ENCODE assay signal across 1 cellular context in the genomic region with DNA sequence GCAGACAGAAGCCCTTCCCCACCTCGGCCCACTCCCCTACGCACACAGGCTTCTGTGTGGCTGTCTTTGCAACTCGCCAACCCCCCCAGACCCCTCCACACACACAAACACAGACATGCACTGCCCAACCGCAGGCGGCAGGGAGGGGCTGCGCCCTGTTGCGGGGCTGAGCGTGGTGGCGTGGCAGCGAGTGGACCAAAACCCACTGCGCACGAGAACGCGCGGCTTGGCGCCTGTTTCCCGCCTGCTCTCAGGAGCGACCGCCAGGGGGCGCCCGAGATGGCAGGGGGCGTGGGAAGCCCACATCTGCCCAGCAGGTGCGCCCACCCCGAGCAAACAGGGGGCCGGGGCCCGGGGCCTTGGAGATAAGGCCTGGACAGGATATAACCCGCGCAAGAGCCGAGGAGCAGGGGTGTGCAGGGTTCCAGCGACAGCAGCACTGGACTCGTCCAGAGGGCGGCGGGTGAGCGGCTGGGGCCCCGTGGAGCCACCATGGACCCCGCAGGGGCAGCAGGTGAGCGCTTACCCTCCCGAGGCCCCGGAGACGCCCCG.
TF ChIP-seq lines count a peak whose summit lies in the region.

A gene with protein sequence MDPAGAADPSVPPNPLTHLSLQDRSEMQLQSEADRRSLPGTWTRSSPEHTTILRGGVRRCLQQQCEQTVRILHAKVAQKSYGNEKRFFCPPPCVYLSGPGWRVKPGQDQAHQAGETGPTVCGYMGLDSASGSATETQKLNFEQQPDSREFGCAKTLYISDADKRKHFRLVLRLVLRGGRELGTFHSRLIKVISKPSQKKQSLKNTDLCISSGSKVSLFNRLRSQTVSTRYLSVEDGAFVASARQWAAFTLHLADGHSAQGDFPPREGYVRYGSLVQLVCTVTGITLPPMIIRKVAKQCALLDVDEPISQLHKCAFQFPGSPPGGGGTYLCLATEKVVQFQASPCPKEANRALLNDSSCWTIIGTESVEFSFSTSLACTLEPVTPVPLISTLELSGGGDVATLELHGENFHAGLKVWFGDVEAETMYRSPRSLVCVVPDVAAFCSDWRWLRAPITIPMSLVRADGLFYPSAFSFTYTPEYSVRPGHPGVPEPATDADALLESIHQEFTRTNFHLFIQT (plus strand): TSS at position 410 of the 552 bp plus-strand sequence. CDS start 83 bp downstream, at position 493.

TF ChIP-seq in HepG2, 621 proteins besides CTCF, POLR2A, EP300 and RAD21 (continued from another document and continues in another):
- TF ChIP-seq, protein P1, sequence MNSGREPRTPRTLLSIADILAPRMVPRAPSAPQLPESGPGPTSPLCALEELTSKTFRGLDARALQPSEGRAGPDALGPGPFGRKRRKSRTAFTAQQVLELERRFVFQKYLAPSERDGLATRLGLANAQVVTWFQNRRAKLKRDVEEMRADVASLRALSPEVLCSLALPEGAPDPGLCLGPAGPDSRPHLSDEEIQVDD (CRISPR knock-in tag; IDR thresholded peaks at IDR 0.05; ENCODE audit: borderline replicate concordance) = no peak
- TF ChIP-seq, protein P2, sequence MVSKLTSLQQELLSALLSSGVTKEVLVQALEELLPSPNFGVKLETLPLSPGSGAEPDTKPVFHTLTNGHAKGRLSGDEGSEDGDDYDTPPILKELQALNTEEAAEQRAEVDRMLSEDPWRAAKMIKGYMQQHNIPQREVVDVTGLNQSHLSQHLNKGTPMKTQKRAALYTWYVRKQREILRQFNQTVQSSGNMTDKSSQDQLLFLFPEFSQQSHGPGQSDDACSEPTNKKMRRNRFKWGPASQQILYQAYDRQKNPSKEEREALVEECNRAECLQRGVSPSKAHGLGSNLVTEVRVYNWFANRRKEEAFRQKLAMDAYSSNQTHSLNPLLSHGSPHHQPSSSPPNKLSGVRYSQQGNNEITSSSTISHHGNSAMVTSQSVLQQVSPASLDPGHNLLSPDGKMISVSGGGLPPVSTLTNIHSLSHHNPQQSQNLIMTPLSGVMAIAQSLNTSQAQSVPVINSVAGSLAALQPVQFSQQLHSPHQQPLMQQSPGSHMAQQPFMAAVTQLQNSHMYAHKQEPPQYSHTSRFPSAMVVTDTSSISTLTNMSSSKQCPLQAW (CRISPR knock-in tag; IDR thresholded peaks at IDR 0.05) = peak; percentile 69; the same call in 1 of the 2 replicates
- TF ChIP-seq GATAD2A (CRISPR knock-in tag; IDR thresholded peaks at IDR 0.05) (0 out of 2 replicates have a peak, but pooled peaks have one; percentile 12), SYNCRIP (IDR thresholded peaks at IDR 0.05; ENCODE audit: insufficient read depth, low read depth, low read length) (no peak), ZFP90 (CRISPR knock-in tag; IDR thresholded peaks at IDR 0.05; ENCODE audit: borderline replicate concordance) (no peak), MBNL3 (CRISPR knock-in tag; conservative IDR thresholded peaks at IDR 0.05) (no peak), ZNF724P (CRISPR knock-in tag; IDR thresholded peaks at IDR 0.05; ENCODE audit: borderline replicate concordance) (no peak), ZNF296 (CRISPR knock-in tag; conservative IDR thresholded peaks at IDR 0.05) (no peak), RBFOX2 (IDR thresholded peaks at IDR 0.05; ENCODE audit: low read depth, low read length) (no peak), YY1 (IDR thresholded peaks at IDR 0.05; ENCODE audit: insufficient read depth, insufficient replicate concordance, low read depth, low read length) (peak; percentile 39), RARA (CRISPR knock-in tag; IDR thresholded peaks at IDR 0.05) (no peak), ZNF616 (CRISPR knock-in tag; IDR thresholded peaks at IDR 0.05; ENCODE audit: low read depth) (no peak), ZNF546 (CRISPR knock-in tag; conservative IDR thresholded peaks at IDR 0.05) (no peak), ARNTL (CRISPR knock-in tag; IDR thresholded peaks at IDR 0.05) (no peak), ZNF792 (CRISPR knock-in tag; IDR thresholded peaks at IDR 0.05) (no peak), ZNF10 (CRISPR knock-in tag; IDR thresholded peaks at IDR 0.05; ENCODE audit: borderline replicate concordance, low read depth) (no peak), ZNF703 (CRISPR knock-in tag; IDR thresholded peaks at IDR 0.05; ENCODE audit: borderline replicate concordance) (no peak), NCOA1 (CRISPR knock-in tag; IDR thresholded peaks at IDR 0.05) (peak; percentile 45; the same call in 1 of the 2 replicates)
- TF ChIP-seq, protein P3, sequence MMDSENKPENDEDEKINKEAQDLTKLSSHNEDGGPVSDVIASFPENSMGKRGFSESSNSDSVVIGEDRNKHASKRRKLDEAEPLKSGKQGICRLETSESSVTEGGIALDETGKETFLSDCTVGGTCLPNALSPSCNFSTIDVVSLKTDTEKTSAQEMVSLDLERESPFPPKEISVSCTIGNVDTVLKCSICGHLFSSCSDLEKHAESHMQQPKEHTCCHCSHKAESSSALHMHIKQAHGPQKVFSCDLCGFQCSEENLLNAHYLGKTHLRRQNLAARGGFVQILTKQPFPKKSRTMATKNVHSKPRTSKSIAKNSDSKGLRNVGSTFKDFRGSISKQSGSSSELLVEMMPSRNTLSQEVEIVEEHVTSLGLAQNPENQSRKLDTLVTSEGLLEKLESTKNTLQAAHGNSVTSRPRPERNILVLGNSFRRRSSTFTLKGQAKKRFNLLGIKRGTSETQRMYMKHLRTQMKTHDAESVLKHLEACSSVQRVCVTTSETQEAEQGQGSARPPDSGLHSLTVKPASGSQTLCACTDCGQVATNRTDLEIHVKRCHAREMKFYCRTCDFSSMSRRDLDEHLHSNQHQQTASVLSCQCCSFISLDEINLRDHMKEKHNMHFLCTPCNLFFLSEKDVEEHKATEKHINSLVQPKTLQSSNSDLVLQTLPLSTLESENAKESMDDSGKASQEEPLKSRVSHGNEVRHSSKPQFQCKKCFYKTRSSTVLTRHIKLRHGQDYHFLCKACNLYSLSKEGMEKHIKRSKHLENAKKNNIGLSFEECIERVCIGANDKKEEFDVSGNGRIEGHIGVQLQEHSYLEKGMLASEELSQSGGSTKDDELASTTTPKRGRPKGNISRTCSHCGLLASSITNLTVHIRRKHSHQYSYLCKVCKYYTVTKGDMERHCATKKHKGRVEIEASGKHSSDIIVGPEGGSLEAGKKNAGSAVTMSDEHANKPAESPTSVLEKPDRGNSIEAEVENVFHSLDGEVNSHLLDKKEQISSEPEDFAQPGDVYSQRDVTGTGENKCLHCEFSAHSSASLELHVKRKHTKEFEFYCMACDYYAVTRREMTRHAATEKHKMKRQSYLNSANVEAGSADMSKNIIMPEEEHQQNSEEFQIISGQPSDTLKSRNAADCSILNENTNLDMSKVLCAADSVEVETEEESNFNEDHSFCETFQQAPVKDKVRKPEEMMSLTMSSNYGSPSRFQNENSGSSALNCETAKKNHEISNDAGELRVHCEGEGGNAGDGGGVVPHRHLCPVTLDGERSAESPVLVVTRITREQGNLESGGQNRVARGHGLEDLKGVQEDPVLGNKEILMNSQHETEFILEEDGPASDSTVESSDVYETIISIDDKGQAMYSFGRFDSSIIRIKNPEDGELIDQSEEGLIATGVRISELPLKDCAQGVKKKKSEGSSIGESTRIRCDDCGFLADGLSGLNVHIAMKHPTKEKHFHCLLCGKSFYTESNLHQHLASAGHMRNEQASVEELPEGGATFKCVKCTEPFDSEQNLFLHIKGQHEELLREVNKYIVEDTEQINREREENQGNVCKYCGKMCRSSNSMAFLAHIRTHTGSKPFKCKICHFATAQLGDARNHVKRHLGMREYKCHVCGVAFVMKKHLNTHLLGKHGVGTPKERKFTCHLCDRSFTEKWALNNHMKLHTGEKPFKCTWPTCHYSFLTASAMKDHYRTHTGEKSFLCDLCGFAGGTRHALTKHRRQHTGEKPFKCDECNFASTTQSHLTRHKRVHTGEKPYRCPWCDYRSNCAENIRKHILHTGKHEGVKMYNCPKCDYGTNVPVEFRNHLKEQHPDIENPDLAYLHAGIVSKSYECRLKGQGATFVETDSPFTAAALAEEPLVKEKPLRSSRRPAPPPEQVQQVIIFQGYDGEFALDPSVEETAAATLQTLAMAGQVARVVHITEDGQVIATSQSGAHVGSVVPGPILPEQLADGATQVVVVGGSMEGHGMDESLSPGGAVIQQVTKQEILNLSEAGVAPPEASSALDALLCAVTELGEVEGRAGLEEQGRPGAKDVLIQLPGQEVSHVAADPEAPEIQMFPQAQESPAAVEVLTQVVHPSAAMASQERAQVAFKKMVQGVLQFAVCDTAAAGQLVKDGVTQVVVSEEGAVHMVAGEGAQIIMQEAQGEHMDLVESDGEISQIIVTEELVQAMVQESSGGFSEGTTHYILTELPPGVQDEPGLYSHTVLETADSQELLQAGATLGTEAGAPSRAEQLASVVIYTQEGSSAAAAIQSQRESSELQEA (CRISPR knock-in tag; IDR thresholded peaks at IDR 0.05; ENCODE audit: not compliant biosample characterization) = peak; percentile 73
- TF ChIP-seq, protein P4, sequence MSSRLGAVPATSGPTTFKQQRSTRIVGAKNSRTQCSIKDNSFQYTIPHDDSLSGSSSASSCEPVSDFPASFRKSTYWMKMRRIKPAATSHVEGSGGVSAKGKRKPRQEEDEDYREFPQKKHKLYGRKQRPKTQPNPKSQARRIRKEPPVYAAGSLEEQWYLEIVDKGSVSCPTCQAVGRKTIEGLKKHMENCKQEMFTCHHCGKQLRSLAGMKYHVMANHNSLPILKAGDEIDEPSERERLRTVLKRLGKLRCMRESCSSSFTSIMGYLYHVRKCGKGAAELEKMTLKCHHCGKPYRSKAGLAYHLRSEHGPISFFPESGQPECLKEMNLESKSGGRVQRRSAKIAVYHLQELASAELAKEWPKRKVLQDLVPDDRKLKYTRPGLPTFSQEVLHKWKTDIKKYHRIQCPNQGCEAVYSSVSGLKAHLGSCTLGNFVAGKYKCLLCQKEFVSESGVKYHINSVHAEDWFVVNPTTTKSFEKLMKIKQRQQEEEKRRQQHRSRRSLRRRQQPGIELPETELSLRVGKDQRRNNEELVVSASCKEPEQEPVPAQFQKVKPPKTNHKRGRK (CRISPR knock-in tag; IDR thresholded peaks at IDR 0.05) = no peak
- TF ChIP-seq, protein P5, sequence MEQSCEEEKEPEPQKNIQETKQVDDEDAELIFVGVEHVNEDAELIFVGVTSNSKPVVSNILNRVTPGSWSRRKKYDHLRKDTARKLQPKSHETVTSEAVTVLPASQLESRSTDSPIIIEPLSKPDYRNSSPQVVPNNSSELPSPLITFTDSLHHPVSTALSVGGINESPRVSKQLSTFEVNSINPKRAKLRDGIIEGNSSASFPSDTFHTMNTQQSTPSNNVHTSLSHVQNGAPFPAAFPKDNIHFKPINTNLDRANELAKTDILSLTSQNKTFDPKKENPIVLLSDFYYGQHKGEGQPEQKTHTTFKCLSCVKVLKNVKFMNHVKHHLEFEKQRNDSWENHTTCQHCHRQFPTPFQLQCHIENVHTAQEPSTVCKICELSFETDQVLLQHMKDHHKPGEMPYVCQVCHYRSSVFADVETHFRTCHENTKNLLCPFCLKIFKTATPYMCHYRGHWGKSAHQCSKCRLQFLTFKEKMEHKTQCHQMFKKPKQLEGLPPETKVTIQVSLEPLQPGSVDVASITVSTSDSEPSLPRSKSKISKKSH (CRISPR knock-in tag; IDR thresholded peaks at IDR 0.05; ENCODE audit: borderline replicate concordance) = peak; percentile 57; the same call in 1 of the 2 replicates
- TF ChIP-seq, protein P6, sequence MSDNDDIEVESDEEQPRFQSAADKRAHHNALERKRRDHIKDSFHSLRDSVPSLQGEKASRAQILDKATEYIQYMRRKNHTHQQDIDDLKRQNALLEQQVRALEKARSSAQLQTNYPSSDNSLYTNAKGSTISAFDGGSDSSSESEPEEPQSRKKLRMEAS (IDR thresholded peaks at IDR 0.05) = peak; percentile 61; the same call in 1 of the 2 replicates
- TF ChIP-seq, protein P7, sequence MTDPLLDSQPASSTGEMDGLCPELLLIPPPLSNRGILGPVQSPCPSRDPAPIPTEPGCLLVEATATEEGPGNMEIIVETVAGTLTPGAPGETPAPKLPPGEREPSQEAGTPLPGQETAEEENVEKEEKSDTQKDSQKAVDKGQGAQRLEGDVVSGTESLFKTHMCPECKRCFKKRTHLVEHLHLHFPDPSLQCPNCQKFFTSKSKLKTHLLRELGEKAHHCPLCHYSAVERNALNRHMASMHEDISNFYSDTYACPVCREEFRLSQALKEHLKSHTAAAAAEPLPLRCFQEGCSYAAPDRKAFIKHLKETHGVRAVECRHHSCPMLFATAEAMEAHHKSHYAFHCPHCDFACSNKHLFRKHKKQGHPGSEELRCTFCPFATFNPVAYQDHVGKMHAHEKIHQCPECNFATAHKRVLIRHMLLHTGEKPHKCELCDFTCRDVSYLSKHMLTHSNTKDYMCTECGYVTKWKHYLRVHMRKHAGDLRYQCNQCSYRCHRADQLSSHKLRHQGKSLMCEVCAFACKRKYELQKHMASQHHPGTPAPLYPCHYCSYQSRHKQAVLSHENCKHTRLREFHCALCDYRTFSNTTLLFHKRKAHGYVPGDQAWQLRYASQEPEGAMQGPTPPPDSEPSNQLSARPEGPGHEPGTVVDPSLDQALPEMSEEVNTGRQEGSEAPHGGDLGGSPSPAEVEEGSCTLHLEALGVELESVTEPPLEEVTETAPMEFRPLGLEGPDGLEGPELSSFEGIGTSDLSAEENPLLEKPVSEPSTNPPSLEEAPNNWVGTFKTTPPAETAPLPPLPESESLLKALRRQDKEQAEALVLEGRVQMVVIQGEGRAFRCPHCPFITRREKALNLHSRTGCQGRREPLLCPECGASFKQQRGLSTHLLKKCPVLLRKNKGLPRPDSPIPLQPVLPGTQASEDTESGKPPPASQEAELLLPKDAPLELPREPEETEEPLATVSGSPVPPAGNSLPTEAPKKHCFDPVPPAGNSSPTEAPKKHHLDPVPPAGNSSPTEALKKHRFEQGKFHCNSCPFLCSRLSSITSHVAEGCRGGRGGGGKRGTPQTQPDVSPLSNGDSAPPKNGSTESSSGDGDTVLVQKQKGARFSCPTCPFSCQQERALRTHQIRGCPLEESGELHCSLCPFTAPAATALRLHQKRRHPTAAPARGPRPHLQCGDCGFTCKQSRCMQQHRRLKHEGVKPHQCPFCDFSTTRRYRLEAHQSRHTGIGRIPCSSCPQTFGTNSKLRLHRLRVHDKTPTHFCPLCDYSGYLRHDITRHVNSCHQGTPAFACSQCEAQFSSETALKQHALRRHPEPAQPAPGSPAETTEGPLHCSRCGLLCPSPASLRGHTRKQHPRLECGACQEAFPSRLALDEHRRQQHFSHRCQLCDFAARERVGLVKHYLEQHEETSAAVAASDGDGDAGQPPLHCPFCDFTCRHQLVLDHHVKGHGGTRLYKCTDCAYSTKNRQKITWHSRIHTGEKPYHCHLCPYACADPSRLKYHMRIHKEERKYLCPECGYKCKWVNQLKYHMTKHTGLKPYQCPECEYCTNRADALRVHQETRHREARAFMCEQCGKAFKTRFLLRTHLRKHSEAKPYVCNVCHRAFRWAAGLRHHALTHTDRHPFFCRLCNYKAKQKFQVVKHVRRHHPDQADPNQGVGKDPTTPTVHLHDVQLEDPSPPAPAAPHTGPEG (CRISPR knock-in tag; IDR thresholded peaks at IDR 0.05) = no peak
- TF ChIP-seq, protein P8, sequence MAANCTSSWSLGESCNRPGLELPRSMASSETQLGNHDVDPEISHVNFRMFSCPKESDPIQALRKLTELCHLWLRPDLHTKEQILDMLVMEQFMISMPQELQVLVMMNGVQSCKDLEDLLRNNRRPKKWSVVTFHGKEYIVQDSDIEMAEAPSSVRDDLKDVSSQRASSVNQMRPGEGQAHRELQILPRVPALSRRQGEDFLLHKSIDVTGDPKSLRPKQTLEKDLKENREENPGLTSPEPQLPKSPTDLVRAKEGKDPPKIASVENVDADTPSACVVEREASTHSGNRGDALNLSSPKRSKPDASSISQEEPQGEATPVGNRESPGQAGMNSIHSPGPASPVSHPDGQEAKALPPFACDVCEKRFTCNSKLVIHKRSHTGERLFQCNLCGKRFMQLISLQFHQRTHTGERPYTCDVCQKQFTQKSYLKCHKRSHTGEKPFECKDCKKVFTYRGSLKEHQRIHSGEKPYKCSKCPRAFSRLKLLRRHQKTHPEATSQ (CRISPR knock-in tag; IDR thresholded peaks at IDR 0.05; ENCODE audit: borderline replicate concordance) = no peak
